23 cellular contexts compared by ENCODE assay signal in the genomic region with DNA sequence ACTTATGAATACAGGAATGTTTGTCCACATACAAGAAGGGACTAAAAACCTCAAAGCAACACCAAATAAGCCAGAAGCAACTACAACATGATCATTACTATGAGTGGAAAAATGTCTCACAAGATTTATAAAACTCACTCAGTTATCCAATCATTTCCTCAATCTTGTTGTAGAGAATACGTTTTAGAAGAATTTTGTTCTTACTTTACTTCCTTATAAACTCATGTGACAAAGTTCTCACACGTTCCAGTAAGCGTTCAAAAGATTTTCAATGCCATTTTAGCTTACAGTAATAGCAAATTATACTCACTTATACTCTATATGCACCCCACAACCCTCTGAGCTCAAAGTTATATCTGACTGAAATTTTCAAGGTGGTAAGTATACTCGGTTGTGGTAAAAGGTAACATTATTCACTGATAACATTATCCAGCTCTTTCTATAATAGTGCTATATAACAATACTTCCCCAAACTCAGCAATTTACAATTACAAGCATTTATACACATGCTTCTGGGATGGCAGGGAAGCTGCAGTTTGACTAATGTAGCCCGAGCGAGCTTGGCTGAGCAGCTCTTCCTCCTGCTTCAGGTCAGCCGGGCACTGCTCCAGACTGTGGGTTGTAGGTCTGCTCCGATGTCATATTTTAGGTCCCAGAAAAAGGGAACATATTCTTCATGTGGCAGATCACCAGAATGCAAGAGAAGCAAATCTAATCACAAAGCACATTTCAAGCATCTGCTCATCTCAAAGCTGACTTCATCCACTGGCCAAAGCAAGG.
"Had no signal": no experiment of that assay in that cellular context is flagged by ENCODE, and none has a peak within 500 bp of the region (broad histone marks: within the 10 kb centered on the region; RNA-seq: fewer than 3 reads in every experiment).

No MANE protein-coding gene starts in this region.

- FAIRE-seq: endothelial cell of umbilical vein, TTC549 had no signal

- H3K27me3 ChIP-seq: body of pancreas, cardiac muscle cell, gastroesophageal sphincter, left lung, right lobe of liver, upper lobe of left lung, vagina had no signal

- H3K9me3 Mint-ChIP-seq: activated CD4-positive, alpha-beta memory T cell treated with anti-CD3 and anti-CD28 coated beads, Interleukin-2, amount 10 ng/mL, durations not matched to agents 7 days and 5 days; activated T-helper 2 cell treated with anti-CD3 and anti-CD28 coated beads, Interferon-gamma antibody, Interleukin-2, Interleukin-4, amounts not matched to agents 10 μg/mL and 5 μg/mL and 100 μg/mL, durations not matched to agents 14 hours and 24 hours and 36 hours had no signal

- H3K4me1 ChIP-seq: body of pancreas, gastroesophageal sphincter, left lung, lower lobe of right lung, right lobe of liver, upper lobe of left lung, vagina had no signal

- H3K9me3 ChIP-seq: body of pancreas, gastroesophageal sphincter, lower lobe of right lung, right lobe of liver, thoracic aorta, upper lobe of left lung, vagina had no signal

- H3K27ac Mint-ChIP-seq: activated CD4-positive, alpha-beta memory T cell treated with anti-CD3 and anti-CD28 coated beads, Interleukin-2, amount 10 ng/mL, durations not matched to agents 7 days and 5 days; activated naive CD4-positive, alpha-beta T cell treated with anti-CD3 and anti-CD28 coated beads, Interleukin-2, amount 50 U/mL, for 72 hours; activated T-helper 2 cell treated with anti-CD3 and anti-CD28 coated beads, Interferon-gamma antibody, Interleukin-2, Interleukin-4, amounts not matched to agents 10 μg/mL and 5 μg/mL and 100 μg/mL, durations not matched to agents 14 hours and 24 hours and 36 hours; natural killer cell treated with Interleukin-12 subunit alpha and Interleukin-12 subunit beta and Interleukin-15 and Interleukin-18, amount 100 ng/mL, for 72 hours had no signal

- H3K36me3 ChIP-seq: cardiac muscle cell, gastroesophageal sphincter, left lung, lower lobe of right lung, right lobe of liver, thoracic aorta, upper lobe of left lung, vagina had no signal

- H3K4me1 Mint-ChIP-seq: activated CD4-positive, alpha-beta memory T cell treated with anti-CD3 and anti-CD28 coated beads, Interleukin-2, amount 10 ng/mL, durations not matched to agents 7 days and 5 days had no signal

- H3K27me3 Mint-ChIP-seq: natural killer cell treated with Interleukin-12 subunit alpha and Interleukin-12 subunit beta and Interleukin-15 and Interleukin-18, amount 100 ng/mL, for 72 hours had no signal

- ATAC-seq: activated naive CD4-positive, alpha-beta T cell treated with anti-CD3 and anti-CD28 coated beads, Interleukin-2, amount 50 U/mL, for 72 hours; body of pancreas; gastroesophageal sphincter; left lung; lower lobe of right lung; natural killer cell treated with Interleukin-12 subunit alpha and Interleukin-12 subunit beta and Interleukin-15 and Interleukin-18, amount 100 ng/mL, for 72 hours had no signal

- H3K36me3 Mint-ChIP-seq: activated naive CD4-positive, alpha-beta T cell treated with anti-CD3 and anti-CD28 coated beads, Interleukin-2, amount 50 U/mL, for 72 hours; natural killer cell treated with Interleukin-12 subunit alpha and Interleukin-12 subunit beta and Interleukin-15 and Interleukin-18, amount 100 ng/mL, for 72 hours had no signal

- H3K4me3 Mint-ChIP-seq: activated CD4-positive, alpha-beta memory T cell treated with anti-CD3 and anti-CD28 coated beads, Interleukin-2, amount 10 ng/mL, durations not matched to agents 7 days and 5 days; natural killer cell treated with Interleukin-12 subunit alpha and Interleukin-12 subunit beta and Interleukin-15 and Interleukin-18, amount 100 ng/mL, for 72 hours had no signal

- H3K27ac ChIP-seq: body of pancreas, cardiac muscle cell, gastroesophageal sphincter, left lung, lower lobe of right lung, right lobe of liver, thoracic aorta, upper lobe of left lung, vagina, VCaP had no signal

- H3K4me3 ChIP-seq: body of pancreas, cardiac muscle cell, gastroesophageal sphincter, left lung, lower lobe of right lung, right lobe of liver, thoracic aorta, upper lobe of left lung, vagina had no signal

- DNase-seq: activated CD4-positive, alpha-beta memory T cell treated with anti-CD3 and anti-CD28 coated beads, Interleukin-2, amount 10 ng/mL, durations not matched to agents 7 days and 5 days; activated CD4-positive, alpha-beta T cell treated with anti-CD3 and anti-CD28 coated beads for 48 hours; activated T-cell treated with anti-CD3 and anti-CD28 coated beads, Interleukin-2, amount 50 U/mL, for 48 hours; body of pancreas; head of caudate nucleus; hypothalamus; left lung; lower lobe of right lung; mesenchymal stem cell; right lobe of liver; stimulated activated CD4-positive, alpha-beta T cell treated with anti-CD3 and anti-CD28 coated beads, Interleukin-2, amount 100 ng/mL, for 48 hours; stimulated activated naive CD4-positive, alpha-beta T cell treated with Interleukin-2 at 50 U/mL for 16 hours; upper lobe of left lung had no signal
